ENCODE assay signal across 14 cellular contexts in the genomic region with DNA sequence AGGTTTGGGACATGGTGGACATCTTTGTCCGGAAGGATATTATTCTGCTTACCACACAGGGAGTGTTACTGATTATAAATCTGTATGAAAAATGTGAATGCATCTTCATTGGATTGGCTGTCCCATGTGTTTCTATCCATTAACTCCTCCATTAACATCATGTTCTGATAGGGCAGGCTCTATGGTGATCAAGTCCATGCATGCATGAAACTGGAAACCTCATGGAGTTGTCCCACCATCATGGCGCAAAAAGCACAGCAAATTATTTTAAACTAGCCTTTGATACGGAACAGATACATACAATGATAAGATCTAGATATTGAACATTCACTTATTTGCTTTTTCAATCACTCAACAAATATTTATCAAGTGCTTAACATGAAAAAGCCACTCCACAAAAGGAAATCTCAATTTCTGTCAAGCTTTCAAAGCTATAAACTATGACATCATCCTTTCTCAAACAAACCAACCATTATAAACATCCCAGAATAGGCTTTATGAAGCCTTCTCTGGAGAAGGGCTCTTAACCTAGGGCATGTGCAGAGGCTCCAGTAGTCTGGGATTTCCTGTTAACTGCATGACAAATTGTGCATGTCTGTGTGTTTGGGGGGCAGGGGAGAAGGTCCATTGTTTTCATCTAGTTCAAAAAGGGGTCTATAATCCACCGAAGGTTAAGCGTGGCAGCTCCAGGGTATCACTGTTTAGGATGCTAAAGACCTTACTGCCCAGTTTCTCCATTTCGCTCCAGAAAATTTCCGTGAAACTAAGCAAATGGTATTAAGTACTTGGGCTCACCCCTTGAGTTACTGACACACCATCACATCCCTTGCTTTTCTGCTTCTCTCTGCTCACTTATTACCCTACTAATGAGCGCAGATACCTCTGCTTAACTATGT. TPM values are rescaled to one million over a fixed set of nuclear protein-coding genes. Genes with fewer than 3 reads are reported as not detected.
A peak's percentile ranks its signal among the peaks of the same experiment; 100 is the strongest.
DNase-seq lines count a peak whose midpoint lies in the region; ATAC-seq, FAIRE-seq and TF ChIP-seq lines count a peak whose summit lies in the region.
"Had no signal": no experiment of that assay in that cellular context is flagged by ENCODE, and none has a peak within 500 bp of the region (broad histone marks: within the 10 kb centered on the region; RNA-seq: fewer than 3 reads in every experiment).

No MANE protein-coding gene starts in this region.

- H3K4me1 ChIP-seq in SJCRH30 (peaks cover 73% of the 10 kb centered on the region), lung (ENCODE audit: control insufficient read depth in 2 of 2, insufficient read depth in 2 of 2, low read length in 2 of 2) (peaks cover 4 to 5% of the 10 kb centered on the region in 2 donors), kidney (ENCODE audit: control insufficient read depth in 1 of 2, insufficient read depth in 1 of 2, low read depth in 1 of 2, low read length in 2 of 2) (no peaks in the 10 kb centered on the region)
- H3K4me1 ChIP-seq: suprapubic skin had no signal

- peak; percentile 67 for ATAC-seq in lung (ENCODE audit: insufficient read depth, low FRiP score)
- ATAC-seq in HG03354 (IDR thresholded peaks at IDR 0.05; ENCODE audit: poor library complexity, severe bottlenecking, unreplicated experiment): no peak
- ATAC-seq in HG02571 (IDR thresholded peaks at IDR 0.05; ENCODE audit: unreplicated experiment): no peak
- ATAC-seq: activated CD8-positive, alpha-beta T cell treated with anti-CD3 and anti-CD28 coated beads for 36 hours had no signal

- TF ChIP-seq CTCF in lung (IDR thresholded peaks at IDR 0.05; ENCODE audit: control extremely low read depth, extremely low read depth): no peak
- TF ChIP-seq CTCF in kidney (IDR thresholded peaks at IDR 0.05; ENCODE audit: borderline replicate concordance, extremely low read depth, insufficient read depth): no peak

- WGBS in lung, 2 donors: 70 to 81% methylated on average over 8 of the region's 8 CpGs

- DNase-seq in COR-L47 (lab: John Stamatoyannopoulos, UW): peak; percentile 44
- DNase-seq in SJCRH30: peak; percentile 93 to 98
- DNase-seq in lung (ENCODE audit: low spot score): no peak
- DNase-seq in activated CD4-positive, CD25-positive, alpha-beta regulatory T cell (lab: John Stamatoyannopoulos, UW): no peak
- DNase-seq in kidney: no peak
- DNase-seq: activated CD8-positive, alpha-beta T cell treated with anti-CD3 and anti-CD28 coated beads for 36 hours; activated effector memory CD4-positive, alpha-beta T cell treated with Interleukin-2 at 50 U/mL for 16 hours; DMS79; stimulated activated CD4-positive, alpha-beta T cell treated with anti-CD3 and anti-CD28 coated beads, Interleukin-15, amount 100 ng/mL, for 24 hours had no signal

- intact Hi-C loops in kidney (cut with DNase I): no loop called here

- H3K4me3 ChIP-seq in SJCRH30: no peak overlapping the region
- no peak overlapping the region for H3K4me3 ChIP-seq in lung
- no peak overlapping the region for H3K4me3 ChIP-seq in kidney (ENCODE audit: low read length in 2 of 2)
- H3K4me3 ChIP-seq: SJSA1, suprapubic skin had no signal

- peak overlapping the region; percentile 90 for H3K27ac ChIP-seq in KOPT-K1 (ENCODE audit: low read depth, low read length, poor library complexity, severe bottlenecking)
- peak overlapping the region; percentile 93 for H3K27ac ChIP-seq in SJCRH30
- H3K27ac ChIP-seq in lung (ENCODE audit: low read depth in 1 of 2, low read length in 1 of 2): no peak overlapping the region
- H3K27ac ChIP-seq in kidney (ENCODE audit: low read depth in 2 of 2, low read length in 2 of 2): no peak overlapping the region
- H3K27ac ChIP-seq: SJSA1 had no signal

- FAIRE-seq in kidney (lab: Jason Lieb, UNC): no peak

- H3K9me3 ChIP-seq in KOPT-K1 (ENCODE audit: insufficient read depth, low read length, poor library complexity, severe bottlenecking) (peaks cover 8% of the 10 kb centered on the region), SJCRH30 (replicated peaks) (peaks cover 5% of the 10 kb centered on the region; the same call in 1 of the 2 replicates), lung (ENCODE audit: control insufficient read depth in 2 of 2, insufficient read depth in 1 of 2, low read length in 1 of 2) (no peaks in the 10 kb centered on the region), kidney (ENCODE audit: control insufficient read depth in 1 of 2, low read length in 2 of 2) (peaks cover 0 to 3% of the 10 kb centered on the region in 2 donors)
- H3K9me3 ChIP-seq: SJSA1, suprapubic skin had no signal

- H3K27me3 ChIP-seq in SJCRH30: no peaks in the 10 kb centered on the region
- H3K27me3 ChIP-seq in lung (ENCODE audit: control insufficient read depth, insufficient read depth): no peaks in the 10 kb centered on the region
- H3K27me3 ChIP-seq: SJSA1, suprapubic skin had no signal

- H3K9ac ChIP-seq in kidney (ENCODE audit: low read length in 2 of 2): no peak overlapping the region

- H3K36me3 ChIP-seq in KOPT-K1 (ENCODE audit: insufficient read depth, low read length) (no peaks in the 10 kb centered on the region), SJCRH30 (no peaks in the 10 kb centered on the region), lung (ENCODE audit: control insufficient read depth in 2 of 2, insufficient read depth in 2 of 2, low read length in 2 of 2) (no peaks in the 10 kb centered on the region), kidney (ENCODE audit: control insufficient read depth in 1 of 2, insufficient read depth in 2 of 2, low read length in 2 of 2) (no peaks in the 10 kb centered on the region)
- H3K36me3 ChIP-seq: SJSA1, suprapubic skin had no signal

RNA-seq across cellular contexts. Expression of gene ADAMTS1, which starts 46.1 kb away (rescaled TPM):
- 188 and 220 TPM in 2 replicates for total RNA-seq in SJCRH30 (2014; rRNA removed; shearing (Covaris generic))
- total RNA-seq in lung (100 to 1,000 TPM in 1 of 2 donors, 10 to 100 TPM in 1; 99.7 to 165 TPM), kidney (343 TPM)
- polyA plus RNA-seq in lung (10 to 100 TPM; 15.3 to 69.1 TPM), kidney (ENCODE audit: insufficient read depth, low read depth, low replicate concordance) (16.0 TPM)

Comparison
In these comparisons a context has a peak if more than half of its experiments do, and no peak if none do; other contexts are left out.
1. DNase-seq: peak in COR-L47 (single experiment) and SJCRH30 (2 of 2); none in lung (single experiment), activated CD4-positive, CD25-positive, alpha-beta regulatory T cell (0 of 4) and kidney (single experiment).
2. H3K27ac ChIP-seq: peak in KOPT-K1 (single experiment) and SJCRH30 (single experiment); none in lung (0 of 2) and kidney (0 of 2).